Comparison of ENCODE assay signal across 22 cellular contexts in genomic region chr2:202009563-202009962, GRCh38.
"Had no signal": no experiment of that assay in that cellular context is flagged by ENCODE, and none has a peak within 500 bp of the region (broad histone marks: within the 10 kb centered on the region; RNA-seq: fewer than 3 reads in every experiment).

No MANE protein-coding gene starts in this region.

- ATAC-seq: activated CD8-positive, alpha-beta T cell treated with anti-CD3 and anti-CD28 coated beads, Interleukin-2, amount 10 ng/mL, durations not matched to agents 7 days and 5 days; K562; T-helper 17 cell; WTC11 had no signal

- H3K9me3 ChIP-seq: Peyer's patch had no signal

- H3K27me3 ChIP-seq: Peyer's patch had no signal

- H3K27ac ChIP-seq: Peyer's patch, RWPE1 had no signal

- H3K4me3 ChIP-seq: K562, Peyer's patch had no signal

- H3K36me3 ChIP-seq: Peyer's patch had no signal

- DNase-seq: activated CD4-positive, alpha-beta T cell treated with anti-CD3 and anti-CD28 coated beads for 48 hours; activated CD4-positive, alpha-beta T cell treated with anti-CD3 and anti-CD28 coated beads, Interleukin-2, amount 50 U/mL, for 4 hours; activated CD4-positive, CD25-positive, alpha-beta regulatory T cell treated with anti-CD3 and anti-CD28 coated beads, Interleukin-2, amount 50 U/mL, for 72 hours; activated CD8-positive, alpha-beta T cell treated with anti-CD3 and anti-CD28 coated beads, Interleukin-2, amount 10 ng/mL, durations not matched to agents 7 days and 5 days; activated effector memory CD4-positive, alpha-beta T cell treated with Interleukin-2 at 50 U/mL for 16 hours; activated naive CD4-positive, alpha-beta T cell; activated T-cell treated with anti-CD3 and anti-CD28 coated beads, Interleukin-2, amount 50 U/mL, for 24 hours; aorta; Karpas-422; MM.1S; NCI-H1105 treated with DMSO at 0.1 percent for 48 hours; NCI-H1436 treated with DMSO at 0.1 percent for 48 hours; NCI-H187; NCI-H2081; NCI-H524; Peyer's patch; SHP77 treated with DMSO at 0.1 percent for 48 hours; T-helper 17 cell; T-helper 9 cell had no signal
